10 cellular contexts compared by ENCODE assay signal in genomic region chr17:40091691-40092397, GRCh38. TPM values are rescaled to one million over a fixed set of nuclear protein-coding genes. Genes with fewer than 3 reads are reported as not detected.
DNase-seq lines count a peak whose midpoint lies in the region; ATAC-seq and TF ChIP-seq lines count a peak whose summit lies in the region.
"Had no signal": no experiment of that assay in that cellular context is flagged by ENCODE, and none has a peak within 500 bp of the region (broad histone marks: within the 10 kb centered on the region; RNA-seq: fewer than 3 reads in every experiment).

No MANE protein-coding gene starts in this region.

- no peaks in the 10 kb centered on the region; the same call in 1 of the 2 replicates for H3K27me3 Mint-ChIP-seq in WTC11 (ENCODE audit: low read depth)
- no peaks in the 10 kb centered on the region for H3K27me3 Mint-ChIP-seq in effector memory CD8-positive, alpha-beta T cell

- TF ChIP-seq POLR2A in suprapubic skin (IDR thresholded peaks at IDR 0.05): no peak

- no peaks in the 10 kb centered on the region for H3K27me3 ChIP-seq in suprapubic skin

- H3K9me3 ChIP-seq in suprapubic skin: no peaks in the 10 kb centered on the region

- POLR2A ChIA-PET in WTC11 (lab: Charles Lee): interaction anchor here (0.6 to 1.5 kb wide), 2 partner anchors 9 to 26 kb away, joined by 3 to 5 read pairs; no protein-coding TSS in a partner anchor

- H3K36me3 Mint-ChIP-seq in WTC11: peaks cover 33% of the 10 kb centered on the region
- H3K36me3 Mint-ChIP-seq in effector memory CD8-positive, alpha-beta T cell (ENCODE audit: insufficient read depth): peaks cover 78% of the 10 kb centered on the region

- no peaks in the 10 kb centered on the region for H3K9me3 Mint-ChIP-seq in WTC11
- H3K9me3 Mint-ChIP-seq in effector memory CD8-positive, alpha-beta T cell: no peaks in the 10 kb centered on the region

- no peak overlapping the region for H3K4me3 ChIP-seq in suprapubic skin

- peak; percentile 29 for ATAC-seq in WTC11
- ATAC-seq in left colon: peak; percentile 3
- ATAC-seq in effector memory CD8-positive, alpha-beta T cell (replicated peaks): no peak
- no peak for ATAC-seq in HG03342 (IDR thresholded peaks at IDR 0.05; ENCODE audit: unreplicated experiment)
- no peak for ATAC-seq in GM21447 (IDR thresholded peaks at IDR 0.05; ENCODE audit: unreplicated experiment)

- H3K4me1 ChIP-seq in suprapubic skin: peaks cover 59% of the 10 kb centered on the region

- TF ChIP-seq CTCF in WTC11 (IDR thresholded peaks at IDR 0.05): no peak
- no peak for TF ChIP-seq CTCF in suprapubic skin (IDR thresholded peaks at IDR 0.05)

- peaks cover 23% of the 10 kb centered on the region for H3K4me1 Mint-ChIP-seq in WTC11
- H3K4me1 Mint-ChIP-seq in effector memory CD8-positive, alpha-beta T cell (ENCODE audit: low read depth in 2 of 2): peaks cover 32 to 39% of the 10 kb centered on the region in 2 donors

- CTCF ChIA-PET in WTC11 (lab: Charles Lee): interaction anchor here (0.6 to 3.9 kb wide), 7 partner anchors 17 to 847 kb away, joined by 3 to 24 read pairs (median 4); no protein-coding TSS in a partner anchor

- H3K36me3 ChIP-seq in suprapubic skin: peaks cover 94% of the 10 kb centered on the region

- no peak for TF ChIP-seq EP300 in suprapubic skin (IDR thresholded peaks at IDR 0.05)

- no peak overlapping the region for H3K27ac Mint-ChIP-seq in WTC11
- H3K27ac Mint-ChIP-seq in effector memory CD8-positive, alpha-beta T cell: peak overlapping the region in 1 of 2 donors; percentile 80

- peak; percentile 22 for DNase-seq in DMS79 treated with DMSO at 0.1 percent for 48 hours (lab: John Stamatoyannopoulos, UW)
- no peak for DNase-seq in DMS79 (lab: John Stamatoyannopoulos, UW)
- DNase-seq in WTC11 (ENCODE audit: low spot score): no peak
- peak; percentile 18 to 45 for DNase-seq in left colon
- no peak for DNase-seq in suprapubic skin (ENCODE audit: low spot score in 2 of 2)
- no peak for DNase-seq in effector memory CD8-positive, alpha-beta T cell
- DNase-seq: 8988T; activated effector memory CD4-positive, alpha-beta T cell treated with Interleukin-2 at 50 U/mL for 16 hours had no signal

- intact Hi-C loops in left colon (cut with DNase I, micrococcal nuclease): no loop called here

- H3K4me3 Mint-ChIP-seq in WTC11: no peak overlapping the region
- peak overlapping the region in 1 of 2 donors; percentile 17 for H3K4me3 Mint-ChIP-seq in effector memory CD8-positive, alpha-beta T cell

- WGBS in suprapubic skin: 36% methylated on average over 18 of the region's 18 CpGs

- peak overlapping the region; percentile 95 for H3K27ac ChIP-seq in suprapubic skin

TF ChIP-seq in WTC11, 78 proteins besides CTCF, POLR2A, EP300 and RAD21:
- TF ChIP-seq SMAD4 (CRISPR knock-in tag; IDR thresholded peaks at IDR 0.05): no peak
- TF ChIP-seq ZNF281 (CRISPR knock-in tag; IDR thresholded peaks at IDR 0.05): no peak
- no peak for TF ChIP-seq CBFB (CRISPR knock-in tag; IDR thresholded peaks at IDR 0.05; ENCODE audit: low read depth)
- no peak for TF ChIP-seq MXD4 (CRISPR knock-in tag; IDR thresholded peaks at IDR 0.05; ENCODE audit: borderline replicate concordance)
- no peak for TF ChIP-seq ZNF219 (CRISPR knock-in tag; IDR thresholded peaks at IDR 0.05; ENCODE audit: borderline replicate concordance)
- TF ChIP-seq ATF1 (CRISPR knock-in tag; IDR thresholded peaks at IDR 0.05): no peak
- TF ChIP-seq NFYB (CRISPR knock-in tag; conservative IDR thresholded peaks at IDR 0.05; ENCODE audit: low read depth): no peak
- TF ChIP-seq CREB1 (CRISPR knock-in tag; IDR thresholded peaks at IDR 0.05): no peak
- no peak for TF ChIP-seq ETV6 (CRISPR knock-in tag; IDR thresholded peaks at IDR 0.05)
- no peak for TF ChIP-seq TEAD1 (CRISPR knock-in tag; IDR thresholded peaks at IDR 0.05)
- TF ChIP-seq STAT6 (CRISPR knock-in tag; conservative IDR thresholded peaks at IDR 0.05; ENCODE audit: low read depth): no peak
- TF ChIP-seq AR (CRISPR knock-in tag; IDR thresholded peaks at IDR 0.05): no peak
- TF ChIP-seq JAZF1 (CRISPR knock-in tag; IDR thresholded peaks at IDR 0.05): no peak
- TF ChIP-seq ZMAT4 (CRISPR knock-in tag; IDR thresholded peaks at IDR 0.05): no peak
- no peak for TF ChIP-seq ZNF317 (CRISPR knock-in tag; IDR thresholded peaks at IDR 0.05; ENCODE audit: borderline replicate concordance, low read depth)
- TF ChIP-seq ZNF138 (CRISPR knock-in tag; conservative IDR thresholded peaks at IDR 0.05): no peak
- TF ChIP-seq TCF7 (CRISPR knock-in tag; IDR thresholded peaks at IDR 0.05; ENCODE audit: low read depth): no peak
TF ChIP-seq in WTC11: peak in this region for 0.

RNA-seq across cellular contexts. Expression of gene NR1D1, which starts 8.5 kb away (rescaled TPM):
- total RNA-seq in WTC11 (2021) (5.6 to 7.6 TPM (median 6.2 TPM) in 3 replicates), left colon (10 to 100 TPM; 16.9 to 19.8 TPM), suprapubic skin (100 to 1,000 TPM in 2 of 4 donors, 10 to 100 TPM in 2; 62.1 to 184 (median 96.0) TPM)

RNA-seq across cellular contexts. Expression of gene THRA, which starts 29.1 kb away (rescaled TPM):
- 11.9 to 15.9 TPM (median 12.0 TPM) in 3 replicates for total RNA-seq in WTC11 (2021)
- 10 to 100 TPM; 48.4 to 56.3 TPM for total RNA-seq in left colon
- total RNA-seq in suprapubic skin: 10 to 100 TPM; 32.6 to 69.9 (median 48.9) TPM

RNA-seq across cellular contexts. Expression of gene MSL1, which starts 29.9 kb away (rescaled TPM):
- 69.2 to 78.1 TPM (median 73.7 TPM) in 3 replicates for total RNA-seq in WTC11 (2021)
- total RNA-seq in left colon: 10 to 100 TPM; 77.4 to 82.0 TPM
- total RNA-seq in suprapubic skin: 100 to 1,000 TPM in 1 of 4 donors, 10 to 100 TPM in 3; 69.3 to 166 (median 86.9) TPM

RNA-seq across cellular contexts. Expression of gene MED24, which starts 37.6 kb away (rescaled TPM):
- total RNA-seq in WTC11 (2021) (95.5 to 107 TPM (median 103 TPM) in 3 replicates), left colon (100 to 1,000 TPM in 1 of 2 donors, 10 to 100 TPM in 1; 63.4 to 108 TPM), suprapubic skin (100 to 1,000 TPM in 1 of 4 donors, 10 to 100 TPM in 3; 67.4 to 198 (median 80.3) TPM)

RNA-seq across cellular contexts. Expression of gene CASC3, which starts 48.5 kb away (rescaled TPM):
- 107 to 119 TPM (median 115 TPM) in 3 replicates for total RNA-seq in WTC11 (2021)
- 10 to 100 TPM; 56.2 to 58.9 TPM for total RNA-seq in left colon
- total RNA-seq in suprapubic skin: 10 to 100 TPM; 42.9 to 92.5 (median 61.2) TPM

Comparison
In these comparisons a context has a peak if more than half of its experiments do, and no peak if none do; other contexts are left out.
1. DNase-seq: peak in DMS79 treated with DMSO at 0.1 percent for 48 hours (single experiment) and left colon (2 of 2); none in DMS79 (single experiment), WTC11 (single experiment), suprapubic skin (0 of 2) and effector memory CD8-positive, alpha-beta T cell (0 of 3).
2. ATAC-seq: peak in WTC11 (single experiment) and left colon (single experiment); none in effector memory CD8-positive, alpha-beta T cell (single experiment), HG03342 (single experiment) and GM21447 (single experiment).